ENCODE assay signal across 12 cellular contexts in the genomic region with DNA sequence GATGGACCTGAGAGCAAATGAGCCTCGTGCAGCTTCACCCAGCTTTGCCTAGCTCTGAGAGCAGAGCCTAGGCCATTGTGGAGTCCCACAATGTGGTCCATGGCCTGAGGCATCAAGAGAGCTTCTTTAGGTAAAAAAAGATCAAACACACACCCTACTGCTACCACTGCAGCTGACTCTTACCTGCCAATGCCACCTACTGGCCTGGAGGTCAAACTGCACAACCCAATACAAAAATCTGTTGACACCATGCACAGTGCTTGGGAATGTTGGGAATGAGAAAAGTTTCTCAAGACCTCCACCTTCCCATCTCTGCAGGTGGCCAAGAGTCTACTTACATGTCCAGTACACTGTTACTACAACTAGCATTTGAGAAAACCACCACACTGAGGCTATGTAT.
DNase-seq lines count a peak whose midpoint lies in the region; ATAC-seq and TF ChIP-seq lines count a peak whose summit lies in the region.
"Had no signal": no experiment of that assay in that cellular context is flagged by ENCODE, and none has a peak within 500 bp of the region (broad histone marks: within the 10 kb centered on the region; RNA-seq: fewer than 3 reads in every experiment).

No MANE protein-coding gene starts in this region.

- peaks cover 17% of the 10 kb centered on the region for H3K9me3 Mint-ChIP-seq in MCF 10A (ENCODE audit: unreplicated experiment)
- H3K9me3 Mint-ChIP-seq in type B pancreatic cell, result peaks cover 12% of the 10 kb centered on the region

- TF ChIP-seq POLR2A in breast epithelium (IDR thresholded peaks at IDR 0.05) (no peak), erythroblast (IDR thresholded peaks at IDR 0.05; ENCODE audit: low read length) (no peak)

- no peak for DNase-seq in MCF 10A (ENCODE audit: unreplicated experiment)
- DNase-seq in breast epithelium (ENCODE audit: low spot score in 2 of 2), result no peak
- DNase-seq in erythroblast (lab: John Stamatoyannopoulos, UW), result peak; percentile 15 to 34
- DNase-seq in type B pancreatic cell (ENCODE audit: extremely low spot score, unreplicated experiment), result no peak
- DNase-seq in activated gamma-delta T cell (lab: John Stamatoyannopoulos, UW), result no peak
- DNase-seq in EL, result no peak
- DNase-seq: activated CD8-positive, alpha-beta memory T cell treated with anti-CD3 and anti-CD28 coated beads, Interleukin-2, amount 50 U/mL, for 4 hours; NCI-H510A treated with DMSO at 0.1 percent for 48 hours; T-helper 2 cell had no signal

- H3K36me3 ChIP-seq in breast epithelium (no peaks in the 10 kb centered on the region), OCI-LY1 (ENCODE audit: insufficient read depth, low read length) (peaks cover 20% of the 10 kb centered on the region)
- H3K36me3 ChIP-seq: prostate gland had no signal

- H3K4me3 ChIP-seq in breast epithelium (no peak overlapping the region), OCI-LY1 (ENCODE audit: low read depth, low read length, poor library complexity, severe bottlenecking) (no peak overlapping the region)
- H3K4me3 ChIP-seq: prostate gland had no signal

- no peak overlapping the region for H3K27ac ChIP-seq in breast epithelium
- H3K27ac ChIP-seq in OCI-LY1 (ENCODE audit: low read depth, low read length, poor library complexity, severe bottlenecking), result no peak overlapping the region
- H3K27ac ChIP-seq: prostate gland had no signal

- no peaks in the 10 kb centered on the region for H3K9me2 ChIP-seq in OCI-LY1 (ENCODE audit: low read depth, low read length)

- no peak for ATAC-seq in GM21529 (IDR thresholded peaks at IDR 0.05; ENCODE audit: unreplicated experiment)

- no peaks in the 10 kb centered on the region for H3K27me3 Mint-ChIP-seq in MCF 10A (ENCODE audit: insufficient read depth, unreplicated experiment)
- H3K27me3 Mint-ChIP-seq in type B pancreatic cell, result no peaks in the 10 kb centered on the region

- no peaks in the 10 kb centered on the region for H4K20me1 ChIP-seq in OCI-LY1 (ENCODE audit: insufficient read depth, low read length)

- no peaks in the 10 kb centered on the region for H3K4me1 ChIP-seq in breast epithelium
- no peaks in the 10 kb centered on the region for H3K4me1 ChIP-seq in OCI-LY1 (ENCODE audit: insufficient read depth, low read length, severe bottlenecking)
- H3K4me1 ChIP-seq: prostate gland had no signal

- TF ChIP-seq CTCF in MCF 10A (IDR thresholded peaks at IDR 0.05; ENCODE audit: unreplicated experiment), result peak; percentile 27
- no peak for TF ChIP-seq CTCF in breast epithelium (IDR thresholded peaks at IDR 0.05)
- peak; percentile 52 for TF ChIP-seq CTCF in OCI-LY1 (IDR thresholded peaks at IDR 0.05; ENCODE audit: low read length)
- peak; percentile 37 for TF ChIP-seq CTCF in type B pancreatic cell (conservative IDR thresholded peaks at IDR 0.05)

- H2AFZ ChIP-seq in OCI-LY1 (ENCODE audit: low read length), result no peak overlapping the region

- H3K27me3 ChIP-seq in breast epithelium (no peaks in the 10 kb centered on the region), OCI-LY1 (ENCODE audit: insufficient read depth, low read length) (no peaks in the 10 kb centered on the region)

- H3K9ac ChIP-seq in OCI-LY1 (ENCODE audit: low read length), result no peak overlapping the region

- H3F3A ChIP-seq in OCI-LY1 (ENCODE audit: insufficient read depth, low read length), result no peaks in the 10 kb centered on the region

- H3K4me3 Mint-ChIP-seq in MCF 10A (ENCODE audit: unreplicated experiment) (no peak overlapping the region), type B pancreatic cell (no peak overlapping the region)

- H3K4me1 Mint-ChIP-seq in MCF 10A (ENCODE audit: insufficient read depth, unreplicated experiment), result no peaks in the 10 kb centered on the region
- no peaks in the 10 kb centered on the region for H3K4me1 Mint-ChIP-seq in type B pancreatic cell (ENCODE audit: unreplicated experiment)

- no TSS peak for BruUV-seq in MCF 10A (replicated peaks; lab: Mats Ljungman, UMichigan)

- intact Hi-C loops in MCF 10A (cut with micrococcal nuclease) (no loop called here), breast epithelium (cut with DNase I; ENCODE audit: low total_unique reads) (no loop called here)

- CTCF ChIA-PET in MCF 10A (lab: Yijun Ruan, JAX), result interaction anchor here (0.6 to 3.5 kb wide), 15 partner anchors 8 to 198 kb away, joined by 3 to 29 read pairs (median 4); no protein-coding TSS in a partner anchor

- H3K9me3 ChIP-seq in breast epithelium (no peaks in the 10 kb centered on the region), OCI-LY1 (ENCODE audit: low read length) (0 out of 2 replicates have a peak, but pooled peaks cover 3% of the 10 kb centered on the region)
- H3K9me3 ChIP-seq: prostate gland had no signal

- H3K27ac Mint-ChIP-seq in MCF 10A (ENCODE audit: low read depth, unreplicated experiment) (peak overlapping the region; percentile 39), type B pancreatic cell (no peak overlapping the region)

- no peak overlapping the region for H3K4me2 ChIP-seq in OCI-LY1 (ENCODE audit: low read length)

- H3K36me3 Mint-ChIP-seq in MCF 10A (ENCODE audit: insufficient read depth, unreplicated experiment) (peaks cover 44% of the 10 kb centered on the region), type B pancreatic cell (peaks cover 43% of the 10 kb centered on the region)

- POLR2A ChIA-PET in MCF 10A (lab: Yijun Ruan, JAX), result interaction anchor here (0.5 to 0.9 kb wide), 3 partner anchors 189 to 364 kb away, joined by 3 to 5 read pairs (median 3); a partner anchor contains a TSS

- no peaks in the 10 kb centered on the region for H3K79me2 ChIP-seq in OCI-LY1 (ENCODE audit: insufficient read depth, low read length)

Comparison
In these comparisons a context has a peak if more than half of its experiments do, and no peak if none do; other contexts are left out.
1. CTCF ChIP-seq: peak in MCF 10A (single experiment), OCI-LY1 (single experiment) and type B pancreatic cell (single experiment); none in breast epithelium (0 of 3).
2. DNase-seq: peak in erythroblast (2 of 2); none in MCF 10A (single experiment), breast epithelium (0 of 2), type B pancreatic cell (single experiment), activated gamma-delta T cell (single experiment) and EL (single experiment).